In genomic region chrX:148629435-148629834, GRCh38 we compare ENCODE assay signal across 18 cellular contexts.
"Had no signal": no experiment of that assay in that cellular context is flagged by ENCODE, and none has a peak within 500 bp of the region (broad histone marks: within the 10 kb centered on the region; RNA-seq: fewer than 3 reads in every experiment).

No MANE protein-coding gene starts in this region.

- H3K36me3 ChIP-seq: gastrocnemius medialis, ovary, spleen, thoracic aorta had no signal

- H3K4me1 ChIP-seq: gastrocnemius medialis, psoas muscle, spleen had no signal

- H3K9me3 ChIP-seq: gastrocnemius medialis, mucosa of descending colon, ovary, psoas muscle, spleen, thoracic aorta had no signal

- H3K27me3 ChIP-seq: gastrocnemius medialis, ovary, spleen had no signal

- ATAC-seq: gastrocnemius medialis; mucosa of descending colon; naive thymus-derived CD8-positive, alpha-beta T cell; psoas muscle; sciatic nerve; stimulated activated memory B cell treated with anti-CD40 and anti-IgM and Interleukin-4, amounts not matched to agents 10 μg/mL and 1 μg/mL and 100 μg/mL, for 72 hours had no signal

- DNase-seq: central memory CD4-positive, alpha-beta T cell; effector CD8-positive, alpha-beta T cell; gastrocnemius medialis; glutamatergic neuron; mucosa of descending colon; naive thymus-derived CD8-positive, alpha-beta T cell; ovary; psoas muscle; retina; spleen; stimulated activated CD4-positive, alpha-beta T cell treated with anti-CD3 and anti-CD28 coated beads, Interleukin-15, amount 100 ng/mL, for 24 hours; stimulated activated CD4-positive, alpha-beta T cell treated with anti-CD3 and anti-CD28 coated beads, Interleukin-1b, Interleukin-23, amount 100 ng/mL, for 48 hours; stimulated activated CD4-positive, alpha-beta T cell treated with anti-CD3 and anti-CD28 coated beads, Interleukin-4, amount 100 ng/mL, for 24 hours; trophoblast cell had no signal

- H3K4me3 ChIP-seq: coronary artery, gastrocnemius medialis, mucosa of descending colon, ovary, psoas muscle, spleen, thoracic aorta had no signal

- H3K27ac ChIP-seq: coronary artery, gastrocnemius medialis, ovary, psoas muscle, spleen, thoracic aorta had no signal
